In the genomic region with DNA sequence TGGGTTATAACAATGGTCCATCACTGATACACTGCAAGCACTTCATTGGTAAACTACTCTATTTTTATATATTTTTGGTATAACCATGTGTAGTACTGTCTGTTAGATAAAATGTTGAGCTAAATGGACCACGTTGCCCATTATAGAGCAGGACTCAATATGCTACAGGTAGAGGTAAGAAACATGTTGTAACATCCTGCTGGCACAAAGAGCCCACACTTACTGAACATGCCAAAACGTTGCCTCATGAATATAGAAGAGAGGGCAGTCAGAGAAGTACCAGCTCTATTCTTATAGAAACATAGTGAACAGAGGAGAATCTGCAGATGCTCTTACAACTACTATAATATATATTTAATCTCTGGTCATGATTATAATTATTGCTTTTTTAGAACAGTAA, we compare ENCODE assay signal across 17 cellular contexts. TPM values are rescaled to one million over a fixed set of nuclear protein-coding genes. Genes with fewer than 3 reads are reported as not detected.
A peak's percentile ranks its signal among the peaks of the same experiment; 100 is the strongest.
DNase-seq lines count a peak whose midpoint lies in the region; ATAC-seq and TF ChIP-seq lines count a peak whose summit lies in the region.
"Had no signal": no experiment of that assay in that cellular context is flagged by ENCODE, and none has a peak within 500 bp of the region (broad histone marks: within the 10 kb centered on the region; RNA-seq: fewer than 3 reads in every experiment).

No MANE protein-coding gene starts in this region.

- H3K4me3 Mint-ChIP-seq in MCF 10A (ENCODE audit: unreplicated experiment) (no peak overlapping the region), mesothelial cell of epicardium (no peak overlapping the region)
- H3K4me3 Mint-ChIP-seq: CD14-positive monocyte had no signal

- intact Hi-C loops in left ventricle myocardium superior (cut with micrococcal nuclease): no loop called here
- intact Hi-C loops in cardiac septum (cut with DNase I): no loop called here
- intact Hi-C loops in MCF 10A (cut with micrococcal nuclease): no loop called here
- intact Hi-C loops in upper lobe of right lung (cut with DNase I): no loop called here
- intact Hi-C loops in lower lobe of right lung (cut with DNase I): no loop called here

- H3K27ac ChIP-seq in upper lobe of right lung (no peak overlapping the region), lower lobe of right lung (no peak overlapping the region)
- H3K27ac ChIP-seq: SJSA1 had no signal

- H3K36me3 Mint-ChIP-seq in MCF 10A (ENCODE audit: insufficient read depth, unreplicated experiment) (no peaks in the 10 kb centered on the region), mesothelial cell of epicardium (no peaks in the 10 kb centered on the region)
- H3K36me3 Mint-ChIP-seq: CD14-positive monocyte had no signal

- ATAC-seq in left ventricle myocardium superior (peak; percentile 36), upper lobe of right lung (peak; percentile 23), lower lobe of right lung (no peak)

- H3K9me3 Mint-ChIP-seq in MCF 10A (ENCODE audit: unreplicated experiment) (no peaks in the 10 kb centered on the region), mesothelial cell of epicardium (peaks cover 10% of the 10 kb centered on the region)
- H3K9me3 Mint-ChIP-seq: CD14-positive monocyte had no signal

- no TSS peak for BruUV-seq in MCF 10A (replicated peaks; lab: Mats Ljungman, UMichigan)

- H3K27me3 Mint-ChIP-seq in MCF 10A (ENCODE audit: insufficient read depth, unreplicated experiment): no peaks in the 10 kb centered on the region
- no peaks in the 10 kb centered on the region for H3K27me3 Mint-ChIP-seq in mesothelial cell of epicardium (ENCODE audit: low read depth)

- peak overlapping the region; percentile 64 for H3K27ac Mint-ChIP-seq in MCF 10A (ENCODE audit: low read depth, unreplicated experiment)
- no peak overlapping the region for H3K27ac Mint-ChIP-seq in mesothelial cell of epicardium
- H3K27ac Mint-ChIP-seq: CD14-positive monocyte had no signal

- CTCF ChIA-PET in MCF 10A (lab: Yijun Ruan, JAX): interaction anchor here (0.6 to 7.4 kb wide), 8 partner anchors 15 to 127 kb away, joined by 3 to 62 read pairs (median 6); a partner anchor contains a TSS

- H3K9me3 ChIP-seq in upper lobe of right lung (no peaks in the 10 kb centered on the region), lower lobe of right lung (no peaks in the 10 kb centered on the region)
- H3K9me3 ChIP-seq: Caco-2, SJSA1 had no signal

- no peak for TF ChIP-seq CTCF in MCF 10A (IDR thresholded peaks at IDR 0.05; ENCODE audit: unreplicated experiment)
- no peak for TF ChIP-seq CTCF in upper lobe of right lung (IDR thresholded peaks at IDR 0.05)
- TF ChIP-seq CTCF in mesothelial cell of epicardium (IDR thresholded peaks at IDR 0.05; ENCODE audit: unreplicated experiment): no peak
- TF ChIP-seq CTCF in lower lobe of right lung (IDR thresholded peaks at IDR 0.05): no peak

- H3K4me1 ChIP-seq in upper lobe of right lung (no peaks in the 10 kb centered on the region), lower lobe of right lung (no peaks in the 10 kb centered on the region)

- peaks cover 17% of the 10 kb centered on the region for H3K4me1 Mint-ChIP-seq in MCF 10A (ENCODE audit: insufficient read depth, unreplicated experiment)
- peaks cover 9% of the 10 kb centered on the region for H3K4me1 Mint-ChIP-seq in mesothelial cell of epicardium
- H3K4me1 Mint-ChIP-seq: CD14-positive monocyte had no signal

- H3K36me3 ChIP-seq in upper lobe of right lung: no peaks in the 10 kb centered on the region
- H3K36me3 ChIP-seq in lower lobe of right lung: no peaks in the 10 kb centered on the region
- H3K36me3 ChIP-seq: SJSA1 had no signal

- H3K27me3 ChIP-seq in upper lobe of right lung (no peaks in the 10 kb centered on the region), lower lobe of right lung (ENCODE audit: low read depth) (no peaks in the 10 kb centered on the region)

- DNase-seq in left ventricle myocardium superior: no peak
- no peak for DNase-seq in cardiac septum (ENCODE audit: low spot score)
- DNase-seq in MCF 10A (ENCODE audit: unreplicated experiment): peak; percentile 67
- DNase-seq in kidney tubule cell (ENCODE audit: low spot score): peak; percentile 23
- no peak for DNase-seq in upper lobe of right lung
- DNase-seq in mesothelial cell of epicardium (ENCODE audit: low spot score in 2 of 2, unreplicated experiment in 2 of 2): no peak
- DNase-seq in lower lobe of right lung: no peak
- DNase-seq in HK-2 (ENCODE audit: unreplicated experiment): no peak
- DNase-seq: KG1, MM.1S, NCI-H1105 treated with DMSO at 0.1 percent for 48 hours, NCI-H187, NCI-H774 had no signal

- H3K4me3 ChIP-seq in upper lobe of right lung (no peak overlapping the region), lower lobe of right lung (no peak overlapping the region)
- H3K4me3 ChIP-seq: GM23248, SJSA1 had no signal

- POLR2A ChIA-PET in MCF 10A (lab: Yijun Ruan, JAX): interaction anchor here (0.9 to 10.4 kb wide), 14 partner anchors 8 to 443 kb away, joined by 3 to 181 read pairs (median 6); a partner anchor contains a TSS

RNA-seq across cellular contexts. Expression of a gene that starts 18.4 kb away (rescaled TPM):
- total RNA-seq in left ventricle myocardium superior (20.0 TPM), cardiac septum (9.2 TPM), MCF 10A (2022) (129 and 154 TPM in 2 replicates), upper lobe of right lung (69.6 TPM), mesothelial cell of epicardium (21.1 to 22.8 TPM (median 22.3 TPM) in 3 replicates), lower lobe of right lung (74.3 TPM)

Comparison
In these comparisons a context has a peak if more than half of its experiments do, and no peak if none do; other contexts are left out.
1. ATAC-seq: peak in left ventricle myocardium superior (single experiment) and upper lobe of right lung (single experiment); none in lower lobe of right lung (0 of 2).
2. DNase-seq: peak in MCF 10A (single experiment) and kidney tubule cell (single experiment); none in left ventricle myocardium superior (single experiment), cardiac septum (single experiment), upper lobe of right lung (single experiment), mesothelial cell of epicardium (0 of 2), lower lobe of right lung (single experiment) and HK-2 (single experiment).